7 cellular contexts compared by ENCODE assay signal in the genomic region with DNA sequence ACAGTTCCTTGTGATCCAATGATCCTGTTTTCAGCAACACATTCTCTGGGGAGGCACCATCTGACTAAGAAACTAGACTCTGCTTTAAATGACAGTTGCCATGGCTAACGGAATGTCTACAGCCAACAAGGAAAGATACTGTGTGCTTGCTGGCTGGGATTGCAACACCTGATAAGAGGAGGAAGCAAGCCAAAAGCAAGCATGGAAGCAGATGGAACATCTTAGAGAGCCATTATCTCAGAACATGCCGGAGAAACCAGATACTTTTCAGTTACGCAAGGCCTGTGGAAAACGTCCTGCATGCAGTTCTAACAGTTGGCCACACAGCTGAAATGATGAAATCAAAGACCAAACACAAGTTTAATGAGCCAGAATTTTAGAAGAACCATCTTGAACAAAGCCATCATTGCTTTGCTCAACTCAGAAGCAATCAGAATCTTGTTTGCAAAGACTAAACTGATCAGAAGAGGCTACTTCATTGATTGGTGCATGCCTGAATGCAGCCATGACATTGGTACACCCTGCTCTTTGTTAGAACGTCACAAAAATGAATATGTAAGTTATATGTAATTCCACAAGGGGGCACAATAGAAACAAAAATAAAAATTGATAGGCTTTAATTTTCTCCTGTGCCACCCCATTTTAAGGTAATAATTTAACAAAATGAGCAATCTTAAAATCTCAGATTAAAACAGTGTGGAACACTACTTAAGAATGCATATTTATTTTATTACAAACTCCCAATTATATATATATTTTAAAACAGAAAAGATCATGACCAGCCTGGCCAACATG. TPM values are rescaled to one million over a fixed set of nuclear protein-coding genes. Genes with fewer than 3 reads are reported as not detected.
A peak's percentile ranks its signal among the peaks of the same experiment; 100 is the strongest.
DNase-seq lines count a peak whose midpoint lies in the region; ATAC-seq and FAIRE-seq lines count a peak whose summit lies in the region.

No MANE protein-coding gene starts in this region.

- no peaks in the 10 kb centered on the region for H3K9me3 ChIP-seq in small intestine (ENCODE audit: control insufficient read depth, low read depth)

- DNase-seq in Daoy (ENCODE audit: low read depth) (peak; percentile 39), NOMO-1 treated with dmso at 0.1 percent for 144 hours (lab: John Stamatoyannopoulos, UW; ENCODE audit: unreplicated experiment) (peak; percentile 58), brain pericyte (ENCODE audit: low read depth, low spot score) (peak; percentile 32), iPS-NIHi7 (ENCODE audit: extremely low spot score) (peak; percentile 50), small intestine (peak; percentile 51)

- ATAC-seq in GM19324 (IDR thresholded peaks at IDR 0.05; ENCODE audit: low FRiP score, unreplicated experiment) = peak; percentile 56
- peak; percentile 61 for ATAC-seq in HG03457 (IDR thresholded peaks at IDR 0.05; ENCODE audit: unreplicated experiment)

- no peak overlapping the region for H3K4me3 ChIP-seq in small intestine (ENCODE audit: low read depth in 1 of 2, low read length in 2 of 2)

- 12 to 28% (median 19%) methylated on average over 5 of the region's 5 CpGs for WGBS in small intestine, 3 donors

- peak; percentile 77 for FAIRE-seq in small intestine (lab: Jason Lieb, UNC)

- H3K36me3 ChIP-seq in small intestine (ENCODE audit: control insufficient read depth in 2 of 2, insufficient read depth in 2 of 2, low read length in 2 of 2) = no peaks in the 10 kb centered on the region

- no peak overlapping the region for H3K27ac ChIP-seq in small intestine (ENCODE audit: low read depth in 1 of 2, low read length in 1 of 2)

- no peaks in the 10 kb centered on the region for H3K27me3 ChIP-seq in small intestine (ENCODE audit: control insufficient read depth in 2 of 2, insufficient read depth in 2 of 2, low read length in 2 of 2)

- no peaks in the 10 kb centered on the region for H3K4me1 ChIP-seq in small intestine (ENCODE audit: control insufficient read depth in 2 of 2, insufficient read depth in 1 of 2, low read depth in 1 of 2, low read length in 1 of 2)

RNA-seq across cellular contexts. Expression of a gene that starts 50.8 kb away (rescaled TPM):
- 3.7 and 6.7 TPM in 2 replicates for total RNA-seq in Daoy (2014; rRNA removed; shearing (Covaris generic))
- under 1 TPM in 2 of 3 donors, not detected in 1; 0.48 to 0.54 TPM for polyA plus RNA-seq in small intestine

RNA-seq across cellular contexts. Expression of a gene that starts 57.9 kb away (rescaled TPM):
- total RNA-seq in Daoy (2014; rRNA removed; shearing (Covaris generic)) = 43.6 and 49.1 TPM in 2 replicates
- 10 to 100 TPM; 18.8 to 29.3 (median 18.9) TPM for polyA plus RNA-seq in small intestine
